Comparison of ENCODE assay signal across 8 cellular contexts in the genomic region with DNA sequence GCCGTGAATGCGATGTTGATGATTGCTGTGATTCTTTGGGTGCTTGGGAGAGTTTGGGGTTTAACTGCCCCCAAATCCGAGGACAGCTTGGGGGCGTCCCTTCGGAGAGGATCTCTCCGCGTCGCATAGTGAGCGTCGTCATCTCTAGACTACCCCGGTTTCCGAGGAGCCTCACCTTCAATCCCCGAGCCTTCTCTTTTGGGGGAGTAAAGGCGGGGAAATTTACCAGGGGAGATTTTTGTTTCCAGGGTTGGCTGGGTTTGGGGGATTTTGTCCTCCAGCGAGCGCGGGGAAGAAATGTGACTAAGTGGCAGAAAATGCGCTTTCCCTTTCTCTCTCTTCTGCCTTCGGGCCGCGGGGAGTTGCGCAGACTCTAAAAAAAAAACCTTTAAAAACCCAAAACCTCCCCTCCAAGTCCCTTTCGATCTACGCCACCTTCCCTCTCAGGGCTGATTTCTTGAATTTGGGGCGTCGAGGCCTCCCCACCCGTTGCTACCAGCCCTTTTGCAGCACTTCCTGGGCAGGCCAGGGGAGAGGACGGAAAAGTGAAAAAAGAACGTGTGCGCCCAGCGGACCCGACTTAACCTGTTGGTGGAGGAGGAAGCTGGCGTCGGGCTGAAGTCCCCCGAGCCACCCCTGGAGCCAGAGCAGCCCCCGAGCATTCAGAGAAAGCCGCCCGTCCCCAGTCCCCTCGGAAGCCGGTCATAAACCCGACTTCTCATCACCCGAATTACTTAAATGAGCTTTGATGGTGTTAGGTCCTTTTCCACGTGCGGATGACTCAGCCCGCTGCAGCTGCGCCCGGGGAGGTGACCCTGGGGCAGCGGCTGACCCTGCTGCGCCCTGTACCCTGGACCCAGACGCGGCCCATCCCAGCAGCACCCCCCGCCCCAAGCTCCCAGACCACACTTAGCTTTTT. TPM values are rescaled to one million over a fixed set of nuclear protein-coding genes. Genes with fewer than 3 reads are reported as not detected.
DNase-seq lines count a peak whose midpoint lies in the region; ATAC-seq and TF ChIP-seq lines count a peak whose summit lies in the region.

No MANE protein-coding gene starts in this region.

- no peaks in the 10 kb centered on the region for H3K9me3 Mint-ChIP-seq in activated CD4-positive, alpha-beta memory T cell treated with anti-CD3 and anti-CD28 coated beads for 36 hours

- peak overlapping the region; percentile 89 to 95 for H3K27ac ChIP-seq in ovary

- peaks cover 58% of the 10 kb centered on the region for H3K27me3 Mint-ChIP-seq in activated CD4-positive, alpha-beta memory T cell treated with anti-CD3 and anti-CD28 coated beads for 36 hours

- H3K36me3 ChIP-seq in ovary: no peaks in the 10 kb centered on the region

- H3K36me3 Mint-ChIP-seq in activated CD4-positive, alpha-beta memory T cell treated with anti-CD3 and anti-CD28 coated beads for 36 hours: peaks cover 2% of the 10 kb centered on the region

- peak; percentile 51 for DNase-seq in activated CD4-positive, alpha-beta T cell treated with anti-CD3 and anti-CD28 coated beads for 48 hours
- DNase-seq in activated CD4-positive, alpha-beta T cell treated with anti-CD3 and anti-CD28 coated beads, Interleukin-2, amount 50 U/mL, for 1 hour: no peak
- peak; percentile 59 for DNase-seq in activated CD4-positive, alpha-beta memory T cell treated with anti-CD3 and anti-CD28 coated beads for 36 hours
- peak; percentile 85 for DNase-seq in fibroblast of mammary gland (ENCODE audit: low read depth)
- DNase-seq in ovary: peak; percentile 80 to 88 (median 87)
- DNase-seq in epidermal melanocyte (ENCODE audit: insufficient read length, low spot score): no peak

- intact Hi-C loops in activated CD4-positive, alpha-beta memory T cell treated with anti-CD3 and anti-CD28 coated beads for 36 hours (cut with micrococcal nuclease): loop anchor here (2.0 kb wide), 1 partner anchor 86 kb away; no protein-coding TSS in a partner anchor
- intact Hi-C loops in ovary (cut with DNase I): no loop called here

- TF ChIP-seq EP300 in ovary (IDR thresholded peaks at IDR 0.05): no peak

- no peaks in the 10 kb centered on the region for H3K9me3 ChIP-seq in ovary

- ATAC-seq in GM18909 (IDR thresholded peaks at IDR 0.05; ENCODE audit: poor library complexity, unreplicated experiment): no peak
- no peak for ATAC-seq in HG03139 (IDR thresholded peaks at IDR 0.05; ENCODE audit: unreplicated experiment)

- peak overlapping the region; percentile 45 for H3K4me3 ChIP-seq in fibroblast of mammary gland (ENCODE audit: control insufficient read depth, low read depth, low read length)
- peak overlapping the region; percentile 46 for H3K4me3 ChIP-seq in ovary

- 8 to 16% (median 13%) methylated on average over 50 to 52 of the region's 52 CpGs for WGBS in ovary, 3 donors

- H3K27me3 ChIP-seq in ovary: no peaks in the 10 kb centered on the region

- peaks cover 59% of the 10 kb centered on the region for H3K4me1 ChIP-seq in ovary (ENCODE audit: insufficient read depth)

- CTCF ChIA-PET in activated CD4-positive, alpha-beta memory T cell treated with anti-CD3 and anti-CD28 coated beads for 36 hours (lab: Charles Lee): interaction anchor here (0.6 to 2.9 kb wide), 12 partner anchors 13 to 290 kb away, joined by 3 to 15 read pairs (median 4); no protein-coding TSS in a partner anchor

- POLR2A ChIA-PET in activated CD4-positive, alpha-beta memory T cell treated with anti-CD3 and anti-CD28 coated beads for 36 hours (lab: Charles Lee): interaction anchor here (0.8 to 1.6 kb wide), 2 partner anchors 87 to 91 kb away, joined by 3 to 5 read pairs; no protein-coding TSS in a partner anchor

- peak overlapping the region; percentile 66 for H3K27ac Mint-ChIP-seq in activated CD4-positive, alpha-beta memory T cell treated with anti-CD3 and anti-CD28 coated beads for 36 hours

- no peak for TF ChIP-seq CTCF in fibroblast of mammary gland (conservative IDR thresholded peaks at IDR 0.05; ENCODE audit: control insufficient read depth, insufficient read depth, low read depth, low read length)
- TF ChIP-seq CTCF in ovary (IDR thresholded peaks at IDR 0.05): no peak

- H3K4me3 Mint-ChIP-seq in activated CD4-positive, alpha-beta memory T cell treated with anti-CD3 and anti-CD28 coated beads for 36 hours: peak overlapping the region; percentile 79

- peaks cover 21% of the 10 kb centered on the region for H3K4me1 Mint-ChIP-seq in activated CD4-positive, alpha-beta memory T cell treated with anti-CD3 and anti-CD28 coated beads for 36 hours (ENCODE audit: low read depth)

- peak; percentile 32 for TF ChIP-seq POLR2A in ovary (IDR thresholded peaks at IDR 0.05)

RNA-seq across cellular contexts. Expression of a gene that starts 17.7 kb away (rescaled TPM):
- total RNA-seq in activated CD4-positive, alpha-beta memory T cell treated with anti-CD3 and anti-CD28 coated beads for 36 hours: 1 to 10 TPM; 1.6 to 2.0 TPM
- 100 to 1,000 TPM in 5 of 7 donors, 10 to 100 TPM in 2; 30.3 to 256 (median 223) TPM for total RNA-seq in ovary
- 10 to 100 TPM; 76.9 to 82.2 TPM for polyA plus RNA-seq in ovary

RNA-seq across cellular contexts. Expression of a gene that starts 43.6 kb away (rescaled TPM):
- total RNA-seq in activated CD4-positive, alpha-beta memory T cell treated with anti-CD3 and anti-CD28 coated beads for 36 hours: under 1 TPM in 1 of 2 experiments, not detected in 1; 0.12 TPM
- total RNA-seq in ovary: under 1 TPM in 2 of 7 donors, not detected in 5; 0.11 to 0.15 TPM
- polyA plus RNA-seq in ovary: not detected

RNA-seq across cellular contexts. Expression of a gene that starts 55.9 kb away (rescaled TPM):
- 10 to 100 TPM; 31.2 to 32.6 TPM for total RNA-seq in activated CD4-positive, alpha-beta memory T cell treated with anti-CD3 and anti-CD28 coated beads for 36 hours
- 10 to 100 TPM; 15.7 to 57.7 (median 19.1) TPM for total RNA-seq in ovary
- polyA plus RNA-seq in ovary: 10 to 100 TPM in 1 of 2 donors, 1 to 10 TPM in 1; 1.8 to 25.6 TPM

Comparison
In these comparisons a context has a peak if more than half of its experiments do, and no peak if none do; other contexts are left out.
1. DNase-seq: peak in activated CD4-positive, alpha-beta T cell treated with anti-CD3 and anti-CD28 coated beads for 48 hours (single experiment), activated CD4-positive, alpha-beta memory T cell treated with anti-CD3 and anti-CD28 coated beads for 36 hours (single experiment), fibroblast of mammary gland (single experiment) and ovary (5 of 5); none in activated CD4-positive, alpha-beta T cell treated with anti-CD3 and anti-CD28 coated beads, Interleukin-2, amount 50 U/mL, for 1 hour (single experiment) and epidermal melanocyte (single experiment).
2. RNA of a gene that starts 17.7 kb away (total RNA-seq): 30.3 to 256 TPM in ovary; 1.6 to 2.0 TPM in activated CD4-positive, alpha-beta memory T cell treated with anti-CD3 and anti-CD28 coated beads for 36 hours; every median in the first group is over 10 times any median in the second.